In the genomic region with DNA sequence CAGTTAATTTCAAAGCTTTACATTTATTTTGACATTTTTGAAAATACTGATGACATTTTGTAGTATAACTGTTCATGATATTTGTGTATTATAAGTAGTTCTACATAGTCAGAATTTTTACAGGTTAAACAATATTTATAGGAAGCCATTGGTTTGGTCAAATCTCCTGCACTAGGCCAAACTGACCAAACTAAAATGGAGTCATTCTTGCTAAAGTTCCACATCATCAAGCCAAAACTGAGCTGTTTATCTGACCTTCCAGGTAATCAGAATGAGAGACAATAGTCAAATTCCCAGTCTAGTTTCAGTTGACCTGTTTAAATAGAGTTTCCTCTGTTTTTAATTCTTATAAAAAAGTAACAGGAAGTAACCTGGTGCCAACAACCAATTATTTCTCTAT, we compare ENCODE assay signal across 21 cellular contexts.
A peak's percentile ranks its signal among the peaks of the same experiment; 100 is the strongest.
DNase-seq lines count a peak whose midpoint lies in the region; ATAC-seq, FAIRE-seq and TF ChIP-seq lines count a peak whose summit lies in the region.
"Had no signal": no experiment of that assay in that cellular context is flagged by ENCODE, and none has a peak within 500 bp of the region (broad histone marks: within the 10 kb centered on the region; RNA-seq: fewer than 3 reads in every experiment).

No MANE protein-coding gene starts in this region.

- FAIRE-seq in K562 (lab: Jason Lieb, UNC), result no peak
- FAIRE-seq: A204.1, GM12891, GM18507 had no signal

- no peak for ATAC-seq in DND-41 (ENCODE audit: insufficient read depth, low read depth)
- no peak for ATAC-seq in K562
- ATAC-seq in activated T-cell treated with anti-CD3 and anti-CD28 coated beads, Interleukin-2, amount 50 U/mL, for 72 hours (replicated peaks in 1 of 2), result no peak

- H3K4me1 Mint-ChIP-seq in activated T-cell treated with anti-CD3 and anti-CD28 coated beads, Interleukin-2, amount 50 U/mL, for 72 hours (ENCODE audit: low read depth), result no peaks in the 10 kb centered on the region
- H3K4me1 Mint-ChIP-seq: CD14-positive monocyte; CD4-positive, alpha-beta memory T cell; CD4-positive, CD25-positive, alpha-beta regulatory T cell; CD8-positive, alpha-beta memory T cell had no signal

- peaks cover 19% of the 10 kb centered on the region for H3K9me3 ChIP-seq in DND-41 (ENCODE audit: insufficient read depth, low read length, severe bottlenecking)
- no peaks in the 10 kb centered on the region; the same call in 1 of the 2 replicates for H3K9me3 ChIP-seq in Loucy (ENCODE audit: insufficient read depth, low read depth, low read length)
- no peaks in the 10 kb centered on the region for H3K9me3 ChIP-seq in K562 (replicated peaks; ENCODE audit: control insufficient read depth, insufficient read depth, low read depth, low read length)
- H3K9me3 ChIP-seq: BE2C had no signal

- H3F3A ChIP-seq in Loucy (ENCODE audit: low read depth), result no peaks in the 10 kb centered on the region

- POLR2A ChIA-PET in K562 (lab: Yijun Ruan, JAX), result no interaction called here

- H3K9me2 ChIP-seq in Loucy (replicated peaks; ENCODE audit: low read depth, low read length), result no peaks in the 10 kb centered on the region

- TF ChIP-seq RAD21 in K562 (CRISPR knock-in tag; conservative IDR thresholded peaks at IDR 0.05 in 1 of 2, IDR thresholded peaks at IDR 0.05 in 1 of 2), result no peak

- in situ Hi-C loops in K562 (cut with MboI) (no loop called here), GM13976 (cut with MboI; ENCODE audit: low sequenced_read_pairs, unreplicated experiment) (no loop called here)

- no peaks in the 10 kb centered on the region for H3K9me1 ChIP-seq in K562 (ENCODE audit: control insufficient read depth, insufficient read depth, low read length)

- no peaks in the 10 kb centered on the region for H3K36me3 Mint-ChIP-seq in activated T-cell treated with anti-CD3 and anti-CD28 coated beads, Interleukin-2, amount 50 U/mL, for 72 hours (ENCODE audit: insufficient read depth in 2 of 2)
- H3K36me3 Mint-ChIP-seq: CD14-positive monocyte; CD4-positive, alpha-beta memory T cell; CD4-positive, CD25-positive, alpha-beta regulatory T cell; CD8-positive, alpha-beta memory T cell had no signal

- peaks cover 4 to 5% of the 10 kb centered on the region in 2 donors for H3K9me3 Mint-ChIP-seq in activated T-cell treated with anti-CD3 and anti-CD28 coated beads, Interleukin-2, amount 50 U/mL, for 72 hours

- H4K20me1 ChIP-seq in DND-41 (ENCODE audit: insufficient read depth, low read length) (no peaks in the 10 kb centered on the region), Loucy (ENCODE audit: insufficient read depth, low read length, poor library complexity, severe bottlenecking) (no peaks in the 10 kb centered on the region), K562 (replicated peaks; ENCODE audit: control insufficient read depth, insufficient read depth, low read length) (no peaks in the 10 kb centered on the region)
- H4K20me1 ChIP-seq: BLaER1 had no signal

- TF ChIP-seq CTCF in DND-41 (IDR thresholded peaks at IDR 0.05; ENCODE audit: borderline replicate concordance, extremely low read depth, low read length, poor library complexity, severe bottlenecking) (no peak), Loucy (conservative IDR thresholded peaks at IDR 0.05; ENCODE audit: low read length) (no peak), K562 (IDR thresholded peaks at IDR 0.05 in 2 of 3, conservative IDR thresholded peaks at IDR 0.05 in 1 of 3; ENCODE audit: insufficient read depth in 2 of 3, low read depth in 1 of 3, low read length in 3 of 3) (no peak), GM13976 (IDR thresholded peaks at IDR 0.05; ENCODE audit: borderline replicate concordance, control extremely low read depth, extremely low read depth, insufficient read depth, missing control alignments) (no peak)

- no peaks in the 10 kb centered on the region for H3K27me3 Mint-ChIP-seq in activated T-cell treated with anti-CD3 and anti-CD28 coated beads, Interleukin-2, amount 50 U/mL, for 72 hours (ENCODE audit: low read depth)
- H3K27me3 Mint-ChIP-seq: CD4-positive, alpha-beta memory T cell; CD4-positive, CD25-positive, alpha-beta regulatory T cell had no signal

- no peak overlapping the region for H3K4me3 Mint-ChIP-seq in activated T-cell treated with anti-CD3 and anti-CD28 coated beads, Interleukin-2, amount 50 U/mL, for 72 hours
- H3K4me3 Mint-ChIP-seq: CD14-positive monocyte; CD4-positive, alpha-beta memory T cell; CD4-positive, CD25-positive, alpha-beta regulatory T cell; CD8-positive, alpha-beta memory T cell had no signal

- BruUV-seq in K562 (replicated peaks; lab: Mats Ljungman, UMichigan), result no TSS peak

- H3K36me3 ChIP-seq in DND-41 (ENCODE audit: insufficient read depth, low read length) (peaks cover 12% of the 10 kb centered on the region; the same call in 1 of the 2 replicates), Loucy (ENCODE audit: insufficient read depth, low read length) (no peaks in the 10 kb centered on the region), K562 (ENCODE audit: control insufficient read depth, insufficient read depth, low read length) (no peaks in the 10 kb centered on the region)
- H3K36me3 ChIP-seq: BE2C, BLaER1 had no signal

- H3K27me3 ChIP-seq in DND-41 (ENCODE audit: insufficient read depth, low read length, poor library complexity) (no peaks in the 10 kb centered on the region), Loucy (ENCODE audit: insufficient read depth, low read length, poor library complexity, severe bottlenecking) (no peaks in the 10 kb centered on the region), K562 (ENCODE audit: control insufficient read depth in 2 of 2, insufficient read depth in 2 of 2, low read length in 2 of 2) (no peaks in the 10 kb centered on the region)
- H3K27me3 ChIP-seq: BE2C, BLaER1 had no signal

- CTCF ChIA-PET in K562 (lab: Yijun Ruan, JAX; ENCODE audit: low intra/inter-chr PET ratio), result no interaction called here

- H3K27ac Mint-ChIP-seq in activated T-cell treated with anti-CD3 and anti-CD28 coated beads, Interleukin-2, amount 50 U/mL, for 72 hours, result no peak overlapping the region
- H3K27ac Mint-ChIP-seq: CD14-positive monocyte; CD4-positive, alpha-beta memory T cell; CD4-positive, CD25-positive, alpha-beta regulatory T cell; CD8-positive, alpha-beta memory T cell had no signal

- no peaks in the 10 kb centered on the region for H3K4me1 ChIP-seq in DND-41 (ENCODE audit: insufficient read depth, low read length)
- peaks cover 5% of the 10 kb centered on the region for H3K4me1 ChIP-seq in Loucy (ENCODE audit: insufficient read depth, low read length, poor library complexity, severe bottlenecking)
- no peaks in the 10 kb centered on the region for H3K4me1 ChIP-seq in K562 (replicated peaks in 1 of 2; ENCODE audit: control insufficient read depth in 2 of 2, insufficient read depth in 2 of 2, low read length in 2 of 2)
- H3K4me1 ChIP-seq: BLaER1 had no signal

- no peaks in the 10 kb centered on the region for H3K79me2 ChIP-seq in DND-41 (ENCODE audit: insufficient read depth, low read length)
- no peaks in the 10 kb centered on the region for H3K79me2 ChIP-seq in Loucy (ENCODE audit: insufficient read depth, low read length)
- H3K79me2 ChIP-seq in K562 (ENCODE audit: control insufficient read depth, insufficient read depth, low read length), result no peaks in the 10 kb centered on the region

- no peak for DNase-seq in DND-41
- no peak for DNase-seq in K562 (ENCODE audit: extremely low read depth in 1 of 4, low spot score in 3 of 4)
- no peak for DNase-seq in NCI-H2107 (lab: John Stamatoyannopoulos, UW)
- no peak for DNase-seq in activated T-cell treated with anti-CD3 and anti-CD28 coated beads, Interleukin-2, amount 50 U/mL, for 72 hours
- DNase-seq in GM13976 (ENCODE audit: low spot score), result no peak
- DNase-seq: 8988T; ACHN; BE2C; C1 segment of cervical spinal cord; CD4-positive, alpha-beta memory T cell; CD4-positive, CD25-positive, alpha-beta regulatory T cell; CD8-positive, alpha-beta memory T cell; COR-L47; DMS79; GF-D8 had no signal

- H3K9ac ChIP-seq in DND-41 (ENCODE audit: low read depth, low read length) (no peak overlapping the region), Loucy (ENCODE audit: low read depth, low read length, poor library complexity, severe bottlenecking) (no peak overlapping the region), K562 (ENCODE audit: insufficient read depth in 1 of 2, low read depth in 2 of 2, low read length in 2 of 2) (no peak overlapping the region)
- H3K9ac ChIP-seq: BLaER1 had no signal

- intact Hi-C loops in K562 (cut with micrococcal nuclease), result no loop called here

- H3K27ac ChIP-seq in DND-41 (ENCODE audit: low read length), result no peak overlapping the region
- H3K27ac ChIP-seq in K562 (ENCODE audit: extremely low read depth, low read depth, low read length), result no peak overlapping the region
- H3K27ac ChIP-seq: BLaER1 had no signal

- H3K4me3 ChIP-seq in DND-41 (ENCODE audit: low read depth in 1 of 2, low read length in 2 of 2) (no peak overlapping the region), Loucy (ENCODE audit: low read length, poor library complexity, severe bottlenecking) (no peak overlapping the region), K562 (no peak overlapping the region)
- H3K4me3 ChIP-seq: BLaER1 had no signal

- H3K4me2 ChIP-seq in DND-41 (ENCODE audit: insufficient read depth, low read length) (no peak overlapping the region), Loucy (ENCODE audit: low read depth, low read length, poor library complexity, severe bottlenecking) (no peak overlapping the region), K562 (ENCODE audit: insufficient read depth, low read length) (no peak overlapping the region)
- H3K4me2 ChIP-seq: BLaER1 had no signal

- TF ChIP-seq EP300 in K562 (IDR thresholded peaks at IDR 0.05; ENCODE audit: low read length), result no peak

- H2AFZ ChIP-seq in DND-41 (ENCODE audit: low read depth, low read length) (peak overlapping the region; percentile 35; the same call in 1 of the 2 replicates), Loucy (ENCODE audit: low read length) (peak overlapping the region; percentile 57; the same call in 1 of the 2 replicates), K562 (ENCODE audit: low read depth, low read length) (no peak overlapping the region; the same call in 1 of the 2 replicates)

- TF ChIP-seq POLR2A in K562 (conservative IDR thresholded peaks at IDR 0.05), result no peak

TF ChIP-seq in K562, 482 proteins besides CTCF, POLR2A, EP300 and RAD21 (continues in another document):
- TF ChIP-seq, protein P1, sequence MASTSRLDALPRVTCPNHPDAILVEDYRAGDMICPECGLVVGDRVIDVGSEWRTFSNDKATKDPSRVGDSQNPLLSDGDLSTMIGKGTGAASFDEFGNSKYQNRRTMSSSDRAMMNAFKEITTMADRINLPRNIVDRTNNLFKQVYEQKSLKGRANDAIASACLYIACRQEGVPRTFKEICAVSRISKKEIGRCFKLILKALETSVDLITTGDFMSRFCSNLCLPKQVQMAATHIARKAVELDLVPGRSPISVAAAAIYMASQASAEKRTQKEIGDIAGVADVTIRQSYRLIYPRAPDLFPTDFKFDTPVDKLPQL (IDR thresholded peaks at IDR 0.05; ENCODE audit: extremely low read depth, insufficient read length), result no peak
